9 cellular contexts compared by ENCODE assay signal in the genomic region with DNA sequence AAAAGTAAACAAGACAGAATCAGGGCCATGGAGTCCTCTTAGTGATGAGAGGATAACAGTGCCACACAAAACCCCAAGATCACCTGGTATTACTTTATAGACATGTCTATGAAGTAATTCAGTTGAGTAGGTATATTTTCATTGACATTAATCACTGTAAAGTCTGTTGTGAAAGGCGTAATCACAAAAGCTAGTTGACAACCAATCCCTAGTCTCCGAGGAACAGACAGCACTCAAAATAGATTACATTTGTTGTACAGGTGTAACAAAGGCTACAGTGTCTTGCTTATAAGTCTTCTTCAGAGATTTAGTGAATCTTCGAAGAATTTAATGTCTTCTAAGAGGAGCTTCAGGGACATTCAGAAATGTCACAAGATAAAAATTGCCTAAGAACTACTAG.
"Had no signal": no experiment of that assay in that cellular context is flagged by ENCODE, and none has a peak within 500 bp of the region (broad histone marks: within the 10 kb centered on the region; RNA-seq: fewer than 3 reads in every experiment).

No MANE protein-coding gene starts in this region.

- H3K36me3 ChIP-seq: HAP-1 had no signal

- ATAC-seq: GM23338, HCT116 had no signal

- H3K9me3 ChIP-seq: HAP-1 had no signal

- H3K27ac Mint-ChIP-seq: GM23338, H9, HFFc6 had no signal

- H3K4me1 Mint-ChIP-seq: GM23338, H9 had no signal

- H3K4me2 ChIP-seq: GM23338 had no signal

- H3K9ac ChIP-seq: GM23248 had no signal

- H3K27ac ChIP-seq: GM23248 had no signal

- H2AFZ ChIP-seq: GM23248, GM23338 had no signal

- H3K4me3 Mint-ChIP-seq: GM23338, H9, HFFc6 had no signal

- H3K4me3 ChIP-seq: GM23248, GM23338, HAP-1 had no signal

- DNase-seq: GM23248, GOT3, H7, H9, HCEC 1CT, HFFc6 had no signal
